ENCODE assay signal across 12 cellular contexts in the genomic region with DNA sequence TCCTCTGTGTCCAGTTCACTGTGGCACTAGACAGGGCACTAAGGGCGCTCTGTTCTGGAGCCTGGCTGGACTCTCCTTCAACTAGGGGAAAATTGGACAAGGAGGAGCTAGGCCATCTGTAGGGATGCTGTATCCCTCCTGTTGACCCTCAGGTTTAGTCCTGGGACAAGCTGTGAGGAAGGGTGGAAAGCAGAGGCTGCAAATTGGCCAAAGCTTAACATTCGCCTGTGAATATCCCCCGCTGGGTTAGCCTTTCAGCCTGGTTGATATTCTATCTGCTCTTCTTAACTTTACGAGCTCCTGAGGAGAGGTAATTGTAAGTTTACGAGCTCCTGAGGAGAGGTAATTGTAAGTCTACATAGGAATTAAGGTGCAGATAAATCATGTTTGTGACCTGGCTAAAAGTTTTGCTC.
DNase-seq lines count a peak whose midpoint lies in the region; ATAC-seq and TF ChIP-seq lines count a peak whose summit lies in the region.
"Had no signal": no experiment of that assay in that cellular context is flagged by ENCODE, and none has a peak within 500 bp of the region (broad histone marks: within the 10 kb centered on the region; RNA-seq: fewer than 3 reads in every experiment).

No MANE protein-coding gene starts in this region.

- H3K36me3 ChIP-seq in HEK293 (ENCODE audit: control insufficient read depth in 2 of 2, insufficient read depth in 1 of 2, low read length in 2 of 2) (no peaks in the 10 kb centered on the region), hepatocyte (replicated peaks; ENCODE audit: insufficient read depth, low read depth) (no peaks in the 10 kb centered on the region), neuronal stem cell (replicated peaks in 1 of 2; ENCODE audit: control insufficient read depth in 2 of 2, insufficient read depth in 2 of 2, low read length in 2 of 2) (no peaks in the 10 kb centered on the region)
- H3K36me3 ChIP-seq: cardiac muscle cell, esophagus muscularis mucosa had no signal

- 26% methylated on average over 5 of the region's 5 CpGs for WGBS in hepatocyte (ENCODE audit: low lambda C conversion rate, missing lambda C conversion rate)
- no CpG with 5 or more reads among the region's 5 CpGs for WGBS in neuronal stem cell (ENCODE audit: extremely low coverage in 2 of 2, insufficient read length in 2 of 2, insufficient replicate concordance in 1 of 2), 2 donors

- no peak overlapping the region for H3K4ac ChIP-seq in neuronal stem cell (ENCODE audit: low read length)

- no peak overlapping the region for H2BK15ac ChIP-seq in neuronal stem cell (ENCODE audit: low read length)

- H2BK12ac ChIP-seq in neuronal stem cell (ENCODE audit: low read length) = no peak overlapping the region

- H3K4me1 ChIP-seq in HEK293 (ENCODE audit: control insufficient read depth, insufficient read depth, low read length) (peaks cover 7% of the 10 kb centered on the region), hepatocyte (ENCODE audit: insufficient read depth) (peaks cover 21% of the 10 kb centered on the region), neuronal stem cell (ENCODE audit: control insufficient read depth in 2 of 2, insufficient read depth in 1 of 2, low read depth in 1 of 2, low read length in 2 of 2) (peaks cover 0 to 3% of the 10 kb centered on the region in 2 donors)
- H3K4me1 ChIP-seq: esophagus muscularis mucosa had no signal

- no peak overlapping the region for H4K8ac ChIP-seq in neuronal stem cell (ENCODE audit: low read depth, low read length)

- H2AFZ ChIP-seq in hepatocyte (peak overlapping the region; percentile 95), neuronal stem cell (ENCODE audit: low read length) (peak overlapping the region; percentile 80)

- no peak overlapping the region for H2BK5ac ChIP-seq in neuronal stem cell (ENCODE audit: low read length)

- H3K79me1 ChIP-seq in neuronal stem cell (ENCODE audit: low read depth, low read length) = no peaks in the 10 kb centered on the region

- H3K79me2 ChIP-seq in hepatocyte = peaks cover 10% of the 10 kb centered on the region

- CTCF ChIA-PET in HEK293 (lab: Yijun Ruan, JAX) = interaction anchor here (0.6 kb wide), 1 partner anchor 477 kb away, joined by 4 read pairs; no protein-coding TSS in a partner anchor

- H3K18ac ChIP-seq in neuronal stem cell (ENCODE audit: low read length) = peak overlapping the region; percentile 5

- no peak overlapping the region for H3K14ac ChIP-seq in neuronal stem cell (ENCODE audit: low read length)

- TF ChIP-seq CTCF in HEK293 (tag by site-specific recombination; IDR thresholded peaks at IDR 0.05) (no peak), hepatocyte (IDR thresholded peaks at IDR 0.05; ENCODE audit: poor library complexity) (no peak)

- no peak overlapping the region for H2AK5ac ChIP-seq in neuronal stem cell (ENCODE audit: low read depth, low read length)

- no peaks in the 10 kb centered on the region for H3K9me3 ChIP-seq in HEK293 (ENCODE audit: control insufficient read depth, insufficient read depth, low read depth, low read length)
- no peaks in the 10 kb centered on the region for H3K9me3 ChIP-seq in hepatocyte (ENCODE audit: low read depth)
- H3K9me3 ChIP-seq in neuronal stem cell (replicated peaks in 1 of 2; ENCODE audit: control insufficient read depth in 2 of 2, insufficient read depth in 1 of 2, low read depth in 1 of 2, low read length in 2 of 2) = no peaks in the 10 kb centered on the region
- H3K9me3 ChIP-seq: esophagus muscularis mucosa had no signal

- no peak overlapping the region for H3K9ac ChIP-seq in neuronal stem cell (ENCODE audit: low read depth, low read length, poor library complexity)

- no peak overlapping the region for H3K4me3 ChIP-seq in HEK293 (ENCODE audit: low read depth, low read length)
- H3K4me3 ChIP-seq in hepatocyte = peak overlapping the region; percentile 57
- H3K4me3 ChIP-seq in neuronal stem cell (ENCODE audit: low read length in 2 of 2) = peak overlapping the region; percentile 36 to 47
- H3K4me3 ChIP-seq: cardiac muscle cell, esophagus muscularis mucosa had no signal

- POLR2A ChIA-PET in HEK293 (lab: Yijun Ruan, JAX) = interaction anchor here (0.6 to 1.1 kb wide), 2 partner anchors 80 to 213 kb away, joined by 5 read pairs; partner anchors contain the start of gene ELOVL6

- H3K9me2 ChIP-seq in hepatocyte (replicated peaks; ENCODE audit: insufficient read depth) = no peaks in the 10 kb centered on the region

- H4K91ac ChIP-seq in neuronal stem cell (ENCODE audit: low read depth, low read length, poor library complexity) = no peak overlapping the region

- peak; percentile 9 for DNase-seq in NCI-H460 (ENCODE audit: extremely low read depth, low read depth)
- DNase-seq in hepatocyte (ENCODE audit: low spot score) = no peak
- DNase-seq in neuronal stem cell (ENCODE audit: low spot score) = peak; percentile 32
- DNase-seq in activated gamma-delta T cell treated with Interleukin-2 at 50 U/mL for 16 hours = no peak
- no peak for DNase-seq in GDM1 (lab: John Stamatoyannopoulos, UW)
- DNase-seq: activated CD4-positive, CD25-positive, alpha-beta regulatory T cell treated with anti-CD3 and anti-CD28 coated beads, Interleukin-2, amount 50 U/mL, for 72 hours; kidney glomerular epithelial cell; stimulated activated CD4-positive, alpha-beta T cell treated with anti-CD3 and anti-CD28 coated beads, Interleukin-4, amount 100 ng/mL, for 1 hour had no signal

- peak overlapping the region; percentile 81 for H3K4me2 ChIP-seq in hepatocyte
- H3K4me2 ChIP-seq in neuronal stem cell (ENCODE audit: insufficient read depth, low read length, poor library complexity, severe bottlenecking) = peak overlapping the region; percentile 35

- H3K23ac ChIP-seq in neuronal stem cell (ENCODE audit: low read depth, low read length, poor library complexity) = no peak overlapping the region

- no peak overlapping the region for H2BK120ac ChIP-seq in neuronal stem cell (ENCODE audit: low read depth, low read length)

- peak overlapping the region; percentile 96 for H3K27ac ChIP-seq in HEK293 (ENCODE audit: extremely low read depth, low read depth, low read length)
- peak overlapping the region; percentile 91 for H3K27ac ChIP-seq in hepatocyte
- peak overlapping the region; percentile 69 for H3K27ac ChIP-seq in neuronal stem cell (replicated peaks; ENCODE audit: low read length)
- H3K27ac ChIP-seq: cardiac muscle cell, esophagus muscularis mucosa had no signal

- no peak for ATAC-seq in GM19452 (IDR thresholded peaks at IDR 0.05; ENCODE audit: unreplicated experiment)

- H3K27me3 ChIP-seq in hepatocyte (no peaks in the 10 kb centered on the region), neuronal stem cell (ENCODE audit: control insufficient read depth in 3 of 3, insufficient read depth in 3 of 3, low read depth in 1 of 3, low read length in 3 of 3) (no peaks in the 10 kb centered on the region)
- H3K27me3 ChIP-seq: cardiac muscle cell, esophagus muscularis mucosa had no signal

- no peaks in the 10 kb centered on the region for H4K20me1 ChIP-seq in hepatocyte (ENCODE audit: insufficient read depth, poor library complexity, severe bottlenecking)

TF ChIP-seq in HEK293, 187 proteins besides CTCF, POLR2A, EP300 and RAD21 (continues in another document):
- TF ChIP-seq ZNF292 (tag by site-specific recombination; IDR thresholded peaks at IDR 0.05; ENCODE audit: borderline replicate concordance, low read depth) (no peak), ZBTB21 (tag by site-specific recombination; IDR thresholded peaks at IDR 0.05) (peak; percentile 61; the same call in 1 of the 2 replicates), ZNF776 (tag by site-specific recombination; IDR thresholded peaks at IDR 0.05; ENCODE audit: borderline replicate concordance) (no peak), ZNF416 (tag by site-specific recombination; IDR thresholded peaks at IDR 0.05) (no peak), ZNF423 (tag by site-specific recombination; IDR thresholded peaks at IDR 0.05) (no peak), ZNF311 (tag by site-specific recombination; IDR thresholded peaks at IDR 0.05; ENCODE audit: borderline replicate concordance) (no peak), ZNF366 (tag by site-specific recombination; conservative IDR thresholded peaks at IDR 0.05) (peak; percentile 49), BCL11B (tag by site-specific recombination; IDR thresholded peaks at IDR 0.05; ENCODE audit: low read depth) (peak; percentile 99), REPIN1 (tag by site-specific recombination; IDR thresholded peaks at IDR 0.05; ENCODE audit: low read depth) (no peak), ZNF530 (tag by site-specific recombination; IDR thresholded peaks at IDR 0.05; ENCODE audit: low read depth) (no peak), ZNF785 (tag by site-specific recombination; IDR thresholded peaks at IDR 0.05) (no peak)
- TF ChIP-seq, protein P1, sequence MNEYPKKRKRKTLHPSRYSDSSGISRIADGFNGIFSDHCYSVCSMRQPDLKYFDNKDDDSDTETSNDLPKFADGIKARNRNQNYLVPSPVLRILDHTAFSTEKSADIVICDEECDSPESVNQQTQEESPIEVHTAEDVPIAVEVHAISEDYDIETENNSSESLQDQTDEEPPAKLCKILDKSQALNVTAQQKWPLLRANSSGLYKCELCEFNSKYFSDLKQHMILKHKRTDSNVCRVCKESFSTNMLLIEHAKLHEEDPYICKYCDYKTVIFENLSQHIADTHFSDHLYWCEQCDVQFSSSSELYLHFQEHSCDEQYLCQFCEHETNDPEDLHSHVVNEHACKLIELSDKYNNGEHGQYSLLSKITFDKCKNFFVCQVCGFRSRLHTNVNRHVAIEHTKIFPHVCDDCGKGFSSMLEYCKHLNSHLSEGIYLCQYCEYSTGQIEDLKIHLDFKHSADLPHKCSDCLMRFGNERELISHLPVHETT (tag by site-specific recombination; IDR thresholded peaks at IDR 0.05) = peak; percentile 61

Comparison
In these comparisons a context has a peak if more than half of its experiments do, and no peak if none do; other contexts are left out.
1. DNase-seq: peak in NCI-H460 (single experiment) and neuronal stem cell (single experiment); none in hepatocyte (single experiment), activated gamma-delta T cell treated with Interleukin-2 at 50 U/mL for 16 hours (single experiment) and GDM1 (single experiment).
2. Peak in every context shown above with its lines, with median percentiles within 50 percentile points of each other: H3K27ac ChIP-seq.